In genomic region chr17:76014925-76015261, GRCh38 we compare ENCODE assay signal across 1 cellular context.
TF ChIP-seq lines count a peak whose summit lies in the region.

No MANE protein-coding gene starts in this region.

TF ChIP-seq in WTC11, 78 proteins besides CTCF, POLR2A, EP300 and RAD21 (continued from another document):
- no peak for TF ChIP-seq ATF3 (CRISPR knock-in tag; conservative IDR thresholded peaks at IDR 0.05)
- TF ChIP-seq ETV6 (CRISPR knock-in tag; IDR thresholded peaks at IDR 0.05), result no peak
- no peak for TF ChIP-seq TP53 (CRISPR knock-in tag; IDR thresholded peaks at IDR 0.05)
- no peak for TF ChIP-seq USF2 (CRISPR knock-in tag; IDR thresholded peaks at IDR 0.05)
- no peak for TF ChIP-seq ZNF423 (CRISPR knock-in tag; IDR thresholded peaks at IDR 0.05)
- no peak for TF ChIP-seq ATF1 (CRISPR knock-in tag; IDR thresholded peaks at IDR 0.05)
- no peak for TF ChIP-seq NFATC4 (CRISPR knock-in tag; IDR thresholded peaks at IDR 0.05)
- no peak for TF ChIP-seq KAT7 (CRISPR knock-in tag; IDR thresholded peaks at IDR 0.05; ENCODE audit: borderline replicate concordance)
- no peak for TF ChIP-seq ZNF396 (CRISPR knock-in tag; IDR thresholded peaks at IDR 0.05; ENCODE audit: borderline replicate concordance)
- no peak for TF ChIP-seq HMGXB4 (CRISPR knock-in tag; IDR thresholded peaks at IDR 0.05)
- TF ChIP-seq EMX1 (CRISPR knock-in tag; IDR thresholded peaks at IDR 0.05), result no peak
- no peak for TF ChIP-seq FOXP1 (CRISPR knock-in tag; IDR thresholded peaks at IDR 0.05; ENCODE audit: borderline replicate concordance)
- no peak for TF ChIP-seq OVOL2 (CRISPR knock-in tag; IDR thresholded peaks at IDR 0.05; ENCODE audit: borderline replicate concordance)
